ENCODE assay signal across 1 cellular context in the genomic region with DNA sequence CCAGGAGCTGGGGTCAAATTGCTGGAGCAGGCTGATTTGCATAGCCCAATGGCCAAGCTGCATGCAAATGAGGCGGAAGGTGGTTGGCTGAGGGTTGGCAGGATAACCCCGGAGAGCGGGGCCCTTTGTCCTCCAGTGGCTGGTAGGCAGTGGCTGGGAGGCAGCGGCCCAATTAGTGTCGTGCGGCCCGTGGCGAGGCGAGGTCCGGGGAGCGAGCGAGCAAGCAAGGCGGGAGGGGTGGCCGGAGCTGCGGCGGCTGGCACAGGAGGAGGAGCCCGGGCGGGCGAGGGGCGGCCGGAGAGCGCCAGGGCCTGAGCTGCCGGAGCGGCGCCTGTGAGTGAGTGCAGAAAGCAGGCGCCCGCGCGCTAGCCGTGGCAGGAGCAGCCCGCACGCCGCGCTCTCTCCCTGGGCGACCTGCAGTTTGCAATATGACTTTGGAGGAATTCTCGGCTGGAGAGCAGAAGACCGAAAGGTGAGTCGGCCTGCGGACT.
A peak's percentile ranks its signal among the peaks of the same experiment; 100 is the strongest.
TF ChIP-seq lines count a peak whose summit lies in the region.

A gene with protein sequence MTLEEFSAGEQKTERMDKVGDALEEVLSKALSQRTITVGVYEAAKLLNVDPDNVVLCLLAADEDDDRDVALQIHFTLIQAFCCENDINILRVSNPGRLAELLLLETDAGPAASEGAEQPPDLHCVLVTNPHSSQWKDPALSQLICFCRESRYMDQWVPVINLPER (plus strand): TSS at position 135 of the 491 bp plus-strand sequence. CDS start 294 bp downstream, at position 429.

TF ChIP-seq in A549, 52 proteins besides CTCF, POLR2A, EP300 and RAD21 (continued from another document):
- no peak for TF ChIP-seq NFE2L2 (conservative IDR thresholded peaks at IDR 0.05; ENCODE audit: low read length)
- TF ChIP-seq FOSB (CRISPR knock-in tag; IDR thresholded peaks at IDR 0.05) = no peak
- TF ChIP-seq TFCP2L1 (CRISPR knock-in tag; IDR thresholded peaks at IDR 0.05) = no peak
- no peak for TF ChIP-seq ESRRA (IDR thresholded peaks at IDR 0.05; ENCODE audit: borderline replicate concordance, low read length)
- no peak for TF ChIP-seq KDM1A (IDR thresholded peaks at IDR 0.05; ENCODE audit: low read depth)
- 0 out of 2 replicates have a peak, but pooled peaks have one; percentile 43 for TF ChIP-seq RFX5 (IDR thresholded peaks at IDR 0.05)
- TF ChIP-seq MYC (IDR thresholded peaks at IDR 0.05; ENCODE audit: borderline replicate concordance, low read length) = no peak
- 0 out of 2 replicates have a peak, but pooled peaks have one; percentile 18 for TF ChIP-seq MAZ (IDR thresholded peaks at IDR 0.05; ENCODE audit: borderline replicate concordance, low read depth, low read length)
- no peak for TF ChIP-seq NR3C1 (IDR thresholded peaks at IDR 0.05)
- no peak for TF ChIP-seq CHD4 (IDR thresholded peaks at IDR 0.05; ENCODE audit: borderline replicate concordance)
- TF ChIP-seq FOXS1 (CRISPR knock-in tag; IDR thresholded peaks at IDR 0.05) = no peak
- TF ChIP-seq JUN (IDR thresholded peaks at IDR 0.05) = peak; percentile 96
- TF ChIP-seq, protein P1, sequence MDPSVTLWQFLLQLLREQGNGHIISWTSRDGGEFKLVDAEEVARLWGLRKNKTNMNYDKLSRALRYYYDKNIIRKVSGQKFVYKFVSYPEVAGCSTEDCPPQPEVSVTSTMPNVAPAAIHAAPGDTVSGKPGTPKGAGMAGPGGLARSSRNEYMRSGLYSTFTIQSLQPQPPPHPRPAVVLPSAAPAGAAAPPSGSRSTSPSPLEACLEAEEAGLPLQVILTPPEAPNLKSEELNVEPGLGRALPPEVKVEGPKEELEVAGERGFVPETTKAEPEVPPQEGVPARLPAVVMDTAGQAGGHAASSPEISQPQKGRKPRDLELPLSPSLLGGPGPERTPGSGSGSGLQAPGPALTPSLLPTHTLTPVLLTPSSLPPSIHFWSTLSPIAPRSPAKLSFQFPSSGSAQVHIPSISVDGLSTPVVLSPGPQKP (IDR thresholded peaks at IDR 0.05; ENCODE audit: low read depth, low read length) = no peak
- no peak for TF ChIP-seq BHLHE40 (IDR thresholded peaks at IDR 0.05; ENCODE audit: low read depth, low read length)
- TF ChIP-seq JUNB (IDR thresholded peaks at IDR 0.05) = no peak
- no peak for TF ChIP-seq CHD2 (IDR thresholded peaks at IDR 0.05; ENCODE audit: low read length, partially characterized antibody)
- TF ChIP-seq, protein P2, sequence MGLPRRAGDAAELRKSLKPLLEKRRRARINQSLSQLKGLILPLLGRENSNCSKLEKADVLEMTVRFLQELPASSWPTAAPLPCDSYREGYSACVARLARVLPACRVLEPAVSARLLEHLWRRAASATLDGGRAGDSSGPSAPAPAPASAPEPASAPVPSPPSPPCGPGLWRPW (IDR thresholded peaks at IDR 0.05) = no peak
- TF ChIP-seq SREBF2 (IDR thresholded peaks at IDR 0.05) = no peak
- TF ChIP-seq, protein P3, sequence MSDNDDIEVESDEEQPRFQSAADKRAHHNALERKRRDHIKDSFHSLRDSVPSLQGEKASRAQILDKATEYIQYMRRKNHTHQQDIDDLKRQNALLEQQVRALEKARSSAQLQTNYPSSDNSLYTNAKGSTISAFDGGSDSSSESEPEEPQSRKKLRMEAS (IDR thresholded peaks at IDR 0.05) = peak; percentile 40
- TF ChIP-seq CEBPB (IDR thresholded peaks at IDR 0.05) = no peak
- TF ChIP-seq, protein P4, sequence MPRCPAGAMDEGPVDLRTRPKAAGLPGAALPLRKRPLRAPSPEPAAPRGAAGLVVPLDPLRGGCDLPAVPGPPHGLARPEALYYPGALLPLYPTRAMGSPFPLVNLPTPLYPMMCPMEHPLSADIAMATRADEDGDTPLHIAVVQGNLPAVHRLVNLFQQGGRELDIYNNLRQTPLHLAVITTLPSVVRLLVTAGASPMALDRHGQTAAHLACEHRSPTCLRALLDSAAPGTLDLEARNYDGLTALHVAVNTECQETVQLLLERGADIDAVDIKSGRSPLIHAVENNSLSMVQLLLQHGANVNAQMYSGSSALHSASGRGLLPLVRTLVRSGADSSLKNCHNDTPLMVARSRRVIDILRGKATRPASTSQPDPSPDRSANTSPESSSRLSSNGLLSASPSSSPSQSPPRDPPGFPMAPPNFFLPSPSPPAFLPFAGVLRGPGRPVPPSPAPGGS (IDR thresholded peaks at IDR 0.05) = peak; percentile 97
- TF ChIP-seq, protein P5, sequence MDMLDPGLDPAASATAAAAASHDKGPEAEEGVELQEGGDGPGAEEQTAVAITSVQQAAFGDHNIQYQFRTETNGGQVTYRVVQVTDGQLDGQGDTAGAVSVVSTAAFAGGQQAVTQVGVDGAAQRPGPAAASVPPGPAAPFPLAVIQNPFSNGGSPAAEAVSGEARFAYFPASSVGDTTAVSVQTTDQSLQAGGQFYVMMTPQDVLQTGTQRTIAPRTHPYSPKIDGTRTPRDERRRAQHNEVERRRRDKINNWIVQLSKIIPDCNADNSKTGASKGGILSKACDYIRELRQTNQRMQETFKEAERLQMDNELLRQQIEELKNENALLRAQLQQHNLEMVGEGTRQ (IDR thresholded peaks at IDR 0.05) = no peak
- TF ChIP-seq FOSL2 (IDR thresholded peaks at IDR 0.05) = no peak
- TF ChIP-seq FOSL2 (CRISPR knock-in tag; IDR thresholded peaks at IDR 0.05) = 0 out of 2 replicates have a peak, but pooled peaks have one; percentile 8
- no peak for TF ChIP-seq RARB (CRISPR knock-in tag; IDR thresholded peaks at IDR 0.05)
- no peak for TF ChIP-seq GATA3 (IDR thresholded peaks at IDR 0.05; ENCODE audit: borderline replicate concordance)
- no peak for TF ChIP-seq ZFP36 (IDR thresholded peaks at IDR 0.05; ENCODE audit: borderline replicate concordance, partially characterized antibody)
- TF ChIP-seq RNF2 (IDR thresholded peaks at IDR 0.05; ENCODE audit: borderline replicate concordance, low read depth) = no peak
- TF ChIP-seq, protein P6, sequence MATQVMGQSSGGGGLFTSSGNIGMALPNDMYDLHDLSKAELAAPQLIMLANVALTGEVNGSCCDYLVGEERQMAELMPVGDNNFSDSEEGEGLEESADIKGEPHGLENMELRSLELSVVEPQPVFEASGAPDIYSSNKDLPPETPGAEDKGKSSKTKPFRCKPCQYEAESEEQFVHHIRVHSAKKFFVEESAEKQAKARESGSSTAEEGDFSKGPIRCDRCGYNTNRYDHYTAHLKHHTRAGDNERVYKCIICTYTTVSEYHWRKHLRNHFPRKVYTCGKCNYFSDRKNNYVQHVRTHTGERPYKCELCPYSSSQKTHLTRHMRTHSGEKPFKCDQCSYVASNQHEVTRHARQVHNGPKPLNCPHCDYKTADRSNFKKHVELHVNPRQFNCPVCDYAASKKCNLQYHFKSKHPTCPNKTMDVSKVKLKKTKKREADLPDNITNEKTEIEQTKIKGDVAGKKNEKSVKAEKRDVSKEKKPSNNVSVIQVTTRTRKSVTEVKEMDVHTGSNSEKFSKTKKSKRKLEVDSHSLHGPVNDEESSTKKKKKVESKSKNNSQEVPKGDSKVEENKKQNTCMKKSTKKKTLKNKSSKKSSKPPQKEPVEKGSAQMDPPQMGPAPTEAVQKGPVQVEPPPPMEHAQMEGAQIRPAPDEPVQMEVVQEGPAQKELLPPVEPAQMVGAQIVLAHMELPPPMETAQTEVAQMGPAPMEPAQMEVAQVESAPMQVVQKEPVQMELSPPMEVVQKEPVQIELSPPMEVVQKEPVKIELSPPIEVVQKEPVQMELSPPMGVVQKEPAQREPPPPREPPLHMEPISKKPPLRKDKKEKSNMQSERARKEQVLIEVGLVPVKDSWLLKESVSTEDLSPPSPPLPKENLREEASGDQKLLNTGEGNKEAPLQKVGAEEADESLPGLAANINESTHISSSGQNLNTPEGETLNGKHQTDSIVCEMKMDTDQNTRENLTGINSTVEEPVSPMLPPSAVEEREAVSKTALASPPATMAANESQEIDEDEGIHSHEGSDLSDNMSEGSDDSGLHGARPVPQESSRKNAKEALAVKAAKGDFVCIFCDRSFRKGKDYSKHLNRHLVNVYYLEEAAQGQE (IDR thresholded peaks at IDR 0.05) = no peak
- TF ChIP-seq, protein P7, sequence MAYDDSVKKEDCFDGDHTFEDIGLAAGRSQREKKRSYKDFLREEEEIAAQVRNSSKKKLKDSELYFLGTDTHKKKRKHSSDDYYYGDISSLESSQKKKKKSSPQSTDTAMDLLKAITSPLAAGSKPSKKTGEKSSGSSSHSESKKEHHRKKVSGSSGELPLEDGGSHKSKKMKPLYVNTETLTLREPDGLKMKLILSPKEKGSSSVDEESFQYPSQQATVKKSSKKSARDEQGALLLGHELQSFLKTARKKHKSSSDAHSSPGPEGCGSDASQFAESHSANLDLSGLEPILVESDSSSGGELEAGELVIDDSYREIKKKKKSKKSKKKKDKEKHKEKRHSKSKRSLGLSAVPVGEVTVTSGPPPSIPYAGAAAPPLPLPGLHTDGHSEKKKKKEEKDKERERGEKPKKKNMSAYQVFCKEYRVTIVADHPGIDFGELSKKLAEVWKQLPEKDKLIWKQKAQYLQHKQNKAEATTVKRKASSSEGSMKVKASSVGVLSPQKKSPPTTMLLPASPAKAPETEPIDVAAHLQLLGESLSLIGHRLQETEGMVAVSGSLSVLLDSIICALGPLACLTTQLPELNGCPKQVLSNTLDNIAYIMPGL (CRISPR knock-in tag; IDR thresholded peaks at IDR 0.05; ENCODE audit: borderline replicate concordance) = no peak
